Comparison of ENCODE assay signal across 10 cellular contexts in the genomic region with DNA sequence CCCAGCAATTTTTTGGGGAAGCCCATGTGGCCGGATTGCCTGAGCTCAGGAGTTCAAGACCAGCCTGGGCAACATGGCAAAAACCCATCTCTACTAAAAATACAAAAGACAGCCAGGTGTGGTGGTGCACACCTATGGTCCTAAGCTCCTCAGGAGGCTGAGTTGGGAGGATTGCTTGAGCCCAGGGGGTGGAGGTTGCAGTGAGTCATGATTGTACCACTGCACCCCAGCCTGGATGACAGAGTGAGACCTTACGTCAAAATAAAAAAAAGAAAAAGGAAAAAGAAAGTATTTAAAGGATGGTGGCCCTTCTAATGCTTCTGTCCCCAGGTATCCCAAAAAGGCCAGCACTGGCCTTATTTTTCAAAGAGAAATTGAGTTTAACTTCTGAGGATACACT. TPM values are rescaled to one million over a fixed set of nuclear protein-coding genes. Genes with fewer than 3 reads are reported as not detected.
A peak's percentile ranks its signal among the peaks of the same experiment; 100 is the strongest.
DNase-seq lines count a peak whose midpoint lies in the region; ATAC-seq and TF ChIP-seq lines count a peak whose summit lies in the region.
"Had no signal": no experiment of that assay in that cellular context is flagged by ENCODE, and none has a peak within 500 bp of the region (broad histone marks: within the 10 kb centered on the region; RNA-seq: fewer than 3 reads in every experiment).

No MANE protein-coding gene starts in this region.

- H3K27me3 ChIP-seq in mammary epithelial cell (ENCODE audit: insufficient read depth, low read length): no peaks in the 10 kb centered on the region
- H3K27me3 ChIP-seq in hepatocyte: no peaks in the 10 kb centered on the region
- H3K27me3 ChIP-seq: adrenal gland had no signal

- H3K4me3 Mint-ChIP-seq in MCF 10A (ENCODE audit: unreplicated experiment) (peak overlapping the region; percentile 75), WTC11 (peak overlapping the region; percentile 69)
- H3K4me3 Mint-ChIP-seq in stimulated activated naive CD8-positive, alpha-beta T cell treated with anti-CD3 and anti-CD28 coated beads, Interleukin-15, amount 100 ng/mL, for 72 hours: peak overlapping the region; percentile 96 to 97

- no peak overlapping the region for H3K9ac ChIP-seq in mammary epithelial cell (ENCODE audit: insufficient read depth, low read length)

- H3K4me3 ChIP-seq in mammary epithelial cell (replicated peaks in 1 of 3; ENCODE audit: insufficient read depth in 1 of 3, low read depth in 2 of 3, low read length in 3 of 3) (no peak overlapping the region), hepatocyte (no peak overlapping the region)

- H4K20me1 ChIP-seq in mammary epithelial cell (ENCODE audit: insufficient read depth, low read length): no peaks in the 10 kb centered on the region
- H4K20me1 ChIP-seq in hepatocyte (ENCODE audit: insufficient read depth, poor library complexity, severe bottlenecking): no peaks in the 10 kb centered on the region

- no peak for TF ChIP-seq CTCF in MCF 10A (IDR thresholded peaks at IDR 0.05; ENCODE audit: unreplicated experiment)
- no peak for TF ChIP-seq CTCF in mammary epithelial cell (conservative IDR thresholded peaks at IDR 0.05 in 1 of 2, IDR thresholded peaks at IDR 0.05 in 1 of 2; ENCODE audit: extremely low read depth in 1 of 2, insufficient read depth in 1 of 2, low read depth in 1 of 2, low read length in 2 of 2)
- no peak for TF ChIP-seq CTCF in WTC11 (IDR thresholded peaks at IDR 0.05)
- TF ChIP-seq CTCF in hepatocyte (IDR thresholded peaks at IDR 0.05; ENCODE audit: poor library complexity): no peak

- H3K79me2 ChIP-seq in mammary epithelial cell (ENCODE audit: insufficient read depth, low read length) (peaks cover 11% of the 10 kb centered on the region), hepatocyte (no peaks in the 10 kb centered on the region)

- H3K27me3 Mint-ChIP-seq in MCF 10A (ENCODE audit: insufficient read depth, unreplicated experiment) (peaks cover 4% of the 10 kb centered on the region), WTC11 (ENCODE audit: low read depth) (peaks cover 11% of the 10 kb centered on the region)
- no peaks in the 10 kb centered on the region for H3K27me3 Mint-ChIP-seq in stimulated activated naive CD8-positive, alpha-beta T cell treated with anti-CD3 and anti-CD28 coated beads, Interleukin-15, amount 100 ng/mL, for 72 hours

- H3K9me2 ChIP-seq in hepatocyte (replicated peaks; ENCODE audit: insufficient read depth): no peaks in the 10 kb centered on the region

- CTCF ChIA-PET in MCF 10A (lab: Yijun Ruan, JAX) (interaction anchor here (0.6 to 3.4 kb wide), 11 partner anchors 10 to 1107 kb away, joined by 3 to 53 read pairs (median 4); no protein-coding TSS in a partner anchor), mammary epithelial cell (lab: Charles Lee; ENCODE audit: low non-redundant PET) (no interaction called here), WTC11 (lab: Charles Lee) (interaction anchor here (1.0 to 3.6 kb wide), 10 partner anchors 9 to 458 kb away, joined by 3 to 90 read pairs (median 4); a partner anchor contains a TSS)

- intact Hi-C loops in MCF 10A (cut with micrococcal nuclease) (loop anchor here (10.0 kb wide), 1 partner anchor 603 kb away; no protein-coding TSS in a partner anchor), mammary epithelial cell (cut with micrococcal nuclease) (no loop called here)

- in situ Hi-C loops in mammary epithelial cell (cut with MboI; ENCODE audit: low sequenced_read_pairs in 2 of 2): no loop called here

- POLR2A ChIA-PET in MCF 10A (lab: Yijun Ruan, JAX): interaction anchor here (0.7 to 3.6 kb wide), 5 partner anchors 7 to 114 kb away, joined by 3 to 32 read pairs (median 8); no protein-coding TSS in a partner anchor
- POLR2A ChIA-PET in WTC11 (lab: Charles Lee): no interaction called here

- H3K27ac Mint-ChIP-seq in MCF 10A (ENCODE audit: low read depth, unreplicated experiment) (peak overlapping the region; percentile 5), WTC11 (no peak overlapping the region)
- peak overlapping the region; percentile 59 to 94 for H3K27ac Mint-ChIP-seq in stimulated activated naive CD8-positive, alpha-beta T cell treated with anti-CD3 and anti-CD28 coated beads, Interleukin-15, amount 100 ng/mL, for 72 hours

- dilution Hi-C loops in mammary epithelial cell (cut with HindIII; ENCODE audit: low sequenced_read_pairs): no loop called here

- H3K4me1 Mint-ChIP-seq in MCF 10A (ENCODE audit: insufficient read depth, unreplicated experiment): peaks cover 36% of the 10 kb centered on the region
- peaks cover 54% of the 10 kb centered on the region for H3K4me1 Mint-ChIP-seq in WTC11
- H3K4me1 Mint-ChIP-seq in stimulated activated naive CD8-positive, alpha-beta T cell treated with anti-CD3 and anti-CD28 coated beads, Interleukin-15, amount 100 ng/mL, for 72 hours: peaks cover 90% of the 10 kb centered on the region

- H2AFZ ChIP-seq in mammary epithelial cell (ENCODE audit: low read depth, low read length) (no peak overlapping the region), hepatocyte (no peak overlapping the region)

- H3K27ac ChIP-seq in mammary epithelial cell (ENCODE audit: insufficient read depth, low read depth, low read length) (no peak overlapping the region), hepatocyte (no peak overlapping the region)

- H3K4me2 ChIP-seq in mammary epithelial cell (ENCODE audit: insufficient read depth, low read depth, low read length) (no peak overlapping the region), hepatocyte (peak overlapping the region; percentile 98)

- H3K36me3 Mint-ChIP-seq in MCF 10A (ENCODE audit: insufficient read depth, unreplicated experiment): peaks cover 24% of the 10 kb centered on the region
- peaks cover 10% of the 10 kb centered on the region for H3K36me3 Mint-ChIP-seq in WTC11

- H3K36me3 ChIP-seq in mammary epithelial cell (ENCODE audit: insufficient read depth, low read length): no peaks in the 10 kb centered on the region
- H3K36me3 ChIP-seq in hepatocyte (replicated peaks; ENCODE audit: insufficient read depth, low read depth): no peaks in the 10 kb centered on the region

- no peak for DNase-seq in MCF 10A (ENCODE audit: unreplicated experiment)
- no peak for DNase-seq in mammary epithelial cell
- no peak for DNase-seq in WTC11 (ENCODE audit: low spot score)
- DNase-seq in hepatocyte (ENCODE audit: low spot score): no peak
- DNase-seq in stimulated activated naive CD8-positive, alpha-beta T cell treated with anti-CD3 and anti-CD28 coated beads, Interleukin-15, amount 100 ng/mL, for 72 hours: no peak
- DNase-seq in CD1c-positive myeloid dendritic cell (ENCODE audit: extremely low spot score): no peak
- no peak for DNase-seq in stimulated activated CD4-positive, alpha-beta T cell treated with anti-CD3 and anti-CD28 coated beads, Interleukin-4, amount 100 ng/mL, for 24 hours
- DNase-seq: NCI-H748 treated with DMSO at 0.1 percent for 48 hours had no signal

- no peaks in the 10 kb centered on the region for H3K9me3 ChIP-seq in mammary epithelial cell (replicated peaks; ENCODE audit: insufficient read depth, low read length)
- H3K9me3 ChIP-seq in hepatocyte (ENCODE audit: low read depth): no peaks in the 10 kb centered on the region
- H3K9me3 ChIP-seq: adrenal gland had no signal

- WGBS in mammary epithelial cell (ENCODE audit: low coverage, missing lambda C conversion rate): 81% methylated on average over 2 of the region's 2 CpGs
- 95% methylated on average over 2 of the region's 2 CpGs for WGBS in hepatocyte (ENCODE audit: low lambda C conversion rate, missing lambda C conversion rate)

- H3K4me1 ChIP-seq in mammary epithelial cell (ENCODE audit: insufficient read depth, low read length): peaks cover 27% of the 10 kb centered on the region
- H3K4me1 ChIP-seq in hepatocyte (ENCODE audit: insufficient read depth): peaks cover 11% of the 10 kb centered on the region

- ATAC-seq in WTC11: no peak
- ATAC-seq in stimulated activated naive CD8-positive, alpha-beta T cell treated with anti-CD3 and anti-CD28 coated beads, Interleukin-15, amount 100 ng/mL, for 72 hours: no peak
- ATAC-seq in HG03196 (IDR thresholded peaks at IDR 0.05; ENCODE audit: unreplicated experiment): no peak

- BruUV-seq in MCF 10A (replicated peaks; lab: Mats Ljungman, UMichigan) (TSS peak; percentile 22), mammary epithelial cell (replicated peaks; lab: Mats Ljungman, UMichigan) (no TSS peak)

- H3K9me3 Mint-ChIP-seq in MCF 10A (ENCODE audit: unreplicated experiment) (no peaks in the 10 kb centered on the region), WTC11 (no peaks in the 10 kb centered on the region)
- H3K9me3 Mint-ChIP-seq in stimulated activated naive CD8-positive, alpha-beta T cell treated with anti-CD3 and anti-CD28 coated beads, Interleukin-15, amount 100 ng/mL, for 72 hours: no peaks in the 10 kb centered on the region

TF ChIP-seq in WTC11, 78 proteins besides CTCF, POLR2A, EP300 and RAD21:
- TF ChIP-seq NFYB (CRISPR knock-in tag; conservative IDR thresholded peaks at IDR 0.05; ENCODE audit: low read depth): no peak
- no peak for TF ChIP-seq ATF1 (CRISPR knock-in tag; IDR thresholded peaks at IDR 0.05)
- no peak for TF ChIP-seq ZNF138 (CRISPR knock-in tag; conservative IDR thresholded peaks at IDR 0.05)
- TF ChIP-seq, protein P1, sequence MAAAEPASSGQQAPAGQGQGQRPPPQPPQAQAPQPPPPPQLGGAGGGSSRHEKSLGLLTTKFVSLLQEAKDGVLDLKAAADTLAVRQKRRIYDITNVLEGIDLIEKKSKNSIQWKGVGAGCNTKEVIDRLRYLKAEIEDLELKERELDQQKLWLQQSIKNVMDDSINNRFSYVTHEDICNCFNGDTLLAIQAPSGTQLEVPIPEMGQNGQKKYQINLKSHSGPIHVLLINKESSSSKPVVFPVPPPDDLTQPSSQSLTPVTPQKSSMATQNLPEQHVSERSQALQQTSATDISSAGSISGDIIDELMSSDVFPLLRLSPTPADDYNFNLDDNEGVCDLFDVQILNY (CRISPR knock-in tag; IDR thresholded peaks at IDR 0.05): no peak

RNA-seq across cellular contexts. Expression of a gene that starts 1.7 kb away (rescaled TPM):
- 7.1 and 12.1 TPM in 2 replicates for total RNA-seq in MCF 10A (2022)
- 10 to 100 TPM in 1 of 2 donors, 1 to 10 TPM in 1; 9.2 to 11.6 TPM for total RNA-seq in mammary epithelial cell
- 6.7 TPM for polyA plus RNA-seq in mammary epithelial cell
- 5.5 TPM for polyA minus RNA-seq in mammary epithelial cell
- total RNA-seq in WTC11 (2021): 7.8 to 8.1 TPM (median 8.0 TPM) in 3 replicates
- total RNA-seq in hepatocyte: 6.4 and 7.3 TPM in 2 replicates
- polyA plus RNA-seq in hepatocyte: 5.9 and 6.4 TPM in 2 replicates

RNA-seq across cellular contexts. Expression of a gene that starts 35.3 kb away (rescaled TPM):
- total RNA-seq in MCF 10A (2022): 8.3 and 9.6 TPM in 2 replicates
- 1 to 10 TPM; 3.5 to 6.7 TPM for total RNA-seq in mammary epithelial cell
- polyA plus RNA-seq in mammary epithelial cell: 1.8 TPM
- 3.4 TPM for polyA minus RNA-seq in mammary epithelial cell
- total RNA-seq in WTC11 (2021): 1.7 to 2.1 TPM (median 1.7 TPM) in 3 replicates
- 2.0 TPM in 2 replicates for total RNA-seq in hepatocyte
- polyA plus RNA-seq in hepatocyte: 1.6 and 2.3 TPM in 2 replicates
